20 cellular contexts compared by ENCODE assay signal in genomic region chr6:150078788-150079187, GRCh38. TPM values are rescaled to one million over a fixed set of nuclear protein-coding genes. Genes with fewer than 3 reads are reported as not detected.
DNase-seq lines count a peak whose midpoint lies in the region; ATAC-seq, FAIRE-seq and TF ChIP-seq lines count a peak whose summit lies in the region.
"Had no signal": no experiment of that assay in that cellular context is flagged by ENCODE, and none has a peak within 500 bp of the region (broad histone marks: within the 10 kb centered on the region; RNA-seq: fewer than 3 reads in every experiment).

No MANE protein-coding gene starts in this region.

- H3K9ac ChIP-seq in SK-N-SH = no peak overlapping the region

- H3K36me3 ChIP-seq in SK-N-SH (replicated peaks in 1 of 2; ENCODE audit: control insufficient read depth in 1 of 2, insufficient read depth in 2 of 2, low read length in 1 of 2) = no peaks in the 10 kb centered on the region
- H3K36me3 ChIP-seq in RWPE2 (ENCODE audit: low read depth) = no peaks in the 10 kb centered on the region
- no peaks in the 10 kb centered on the region for H3K36me3 ChIP-seq in small intestine (ENCODE audit: control insufficient read depth in 2 of 2, insufficient read depth in 2 of 2, low read length in 2 of 2)

- H3K4me2 ChIP-seq in SK-N-SH = no peak overlapping the region
- H3K4me2 ChIP-seq: A549 had no signal

- CTCF ChIA-PET in SK-N-SH (lab: Yijun Ruan, JAX) = interaction anchor here (0.7 to 3.2 kb wide), 5 partner anchors 9 to 1382 kb away, joined by 3 to 16 read pairs (median 4); no protein-coding TSS in a partner anchor

- 0% methylated on average over 2 of the region's 2 CpGs for whole genome bisulfite sequencing in SK-N-SH (ENCODE audit: low lambda C conversion rate)
- WGBS in small intestine, 3 donors = 31 to 59% (median 39%) methylated on average over 2 of the region's 2 CpGs

- H3K27me3 ChIP-seq in SK-N-SH (ENCODE audit: insufficient read depth) = peaks cover 19% of the 10 kb centered on the region; the same call in 1 of the 2 replicates
- H3K27me3 ChIP-seq in RWPE2 (ENCODE audit: insufficient read depth, poor library complexity, severe bottlenecking) = no peaks in the 10 kb centered on the region
- H3K27me3 ChIP-seq in small intestine (ENCODE audit: control insufficient read depth in 2 of 2, insufficient read depth in 2 of 2, low read length in 2 of 2) = no peaks in the 10 kb centered on the region

- H3K4me3 ChIP-seq in SK-N-SH (ENCODE audit: low read depth in 2 of 2, low read length in 1 of 2) (no peak overlapping the region), RWPE2 (ENCODE audit: severe bottlenecking) (no peak overlapping the region), epithelial cell of esophagus (ENCODE audit: low read length) (no peak overlapping the region), small intestine (ENCODE audit: low read depth in 1 of 2, low read length in 2 of 2) (no peak overlapping the region)
- H3K4me3 ChIP-seq: A549, psoas muscle had no signal

- H3K4me1 ChIP-seq in SK-N-SH (ENCODE audit: control insufficient read depth in 1 of 2, insufficient read depth in 2 of 2, low read depth in 1 of 2, low read length in 1 of 2) (no peaks in the 10 kb centered on the region), RWPE2 (ENCODE audit: insufficient read depth, poor library complexity, severe bottlenecking) (peaks cover 12% of the 10 kb centered on the region), small intestine (ENCODE audit: control insufficient read depth in 2 of 2, insufficient read depth in 1 of 2, low read depth in 1 of 2, low read length in 1 of 2) (no peaks in the 10 kb centered on the region)
- H3K4me1 ChIP-seq: psoas muscle had no signal

- no peaks in the 10 kb centered on the region for H3K79me2 ChIP-seq in SK-N-SH (ENCODE audit: insufficient read depth)

- H3F3A ChIP-seq in SK-N-SH (replicated peaks; ENCODE audit: insufficient read depth) = no peaks in the 10 kb centered on the region

- H3K9me3 ChIP-seq in SK-N-SH (no peaks in the 10 kb centered on the region), RWPE2 (ENCODE audit: severe bottlenecking) (no peaks in the 10 kb centered on the region), small intestine (ENCODE audit: control insufficient read depth, low read depth) (no peaks in the 10 kb centered on the region)
- H3K9me3 ChIP-seq: A549, psoas muscle had no signal

- no peak for TF ChIP-seq EP300 in SK-N-SH (IDR thresholded peaks at IDR 0.05; ENCODE audit: borderline replicate concordance in 1 of 2, low read depth in 1 of 2, low read length in 1 of 2)

- no peak for DNase-seq in SK-N-SH
- DNase-seq in RWPE2 (ENCODE audit: low spot score) = no peak
- DNase-seq in epithelial cell of esophagus (ENCODE audit: low read depth) = peak; percentile 83
- peak; percentile 33 for DNase-seq in small intestine
- DNase-seq in SHP77 (lab: John Stamatoyannopoulos, UW) = no peak
- DNase-seq in 8988T = no peak
- DNase-seq in activated T-cell treated with anti-CD3 and anti-CD28 coated beads, Interleukin-2, amount 50 U/mL, for 1 hour = no peak
- DNase-seq: activated CD4-positive, alpha-beta T cell treated with anti-CD3 and anti-CD28 coated beads, Interleukin-2, amount 50 U/mL, for 48 hours; activated naive CD4-positive, alpha-beta T cell treated with anti-CD3 and anti-CD28 coated beads, Interleukin-2, amount 50 U/mL, for 16 hours; DMS153; foreskin melanocyte; NCI-H2029 treated with DMSO at 0.1 percent for 48 hours; NCI-H510A treated with DMSO at 0.1 percent for 48 hours; psoas muscle; SHP77 treated with DMSO at 0.1 percent for 48 hours had no signal

- no peaks in the 10 kb centered on the region for H3K9me2 ChIP-seq in SK-N-SH

- POLR2A ChIA-PET in SK-N-SH (lab: Yijun Ruan, JAX) = no interaction called here

- H3K27ac ChIP-seq in SK-N-SH (ENCODE audit: low read depth in 2 of 2, low read length in 1 of 2) = no peak overlapping the region
- H3K27ac ChIP-seq in RWPE2 (ENCODE audit: poor library complexity, severe bottlenecking) = no peak overlapping the region
- no peak overlapping the region for H3K27ac ChIP-seq in small intestine (ENCODE audit: low read depth in 1 of 2, low read length in 1 of 2)
- H3K27ac ChIP-seq: A549, HL-60, psoas muscle had no signal

- FAIRE-seq in small intestine (lab: Jason Lieb, UNC) = peak; percentile 73
- FAIRE-seq: A549, urothelium cell line had no signal

- ATAC-seq in SK-N-SH treated with all-trans-retinoic acid at 6 μM for 48 hours (no peak), RWPE2 (ENCODE audit: low read depth) (peak; percentile 86)
- ATAC-seq: A549, psoas muscle had no signal

- H2AFZ ChIP-seq in SK-N-SH (ENCODE audit: low read depth) = no peak overlapping the region

- no peak for TF ChIP-seq CTCF in SK-N-SH (IDR thresholded peaks at IDR 0.05)
- no peak for TF ChIP-seq CTCF in RWPE2 (IDR thresholded peaks at IDR 0.05; ENCODE audit: poor library complexity, severe bottlenecking)
- TF ChIP-seq CTCF in epithelial cell of esophagus (IDR thresholded peaks at IDR 0.05; ENCODE audit: insufficient read depth, low read depth, low read length, missing control alignments) = no peak

- H4K20me1 ChIP-seq in SK-N-SH (ENCODE audit: insufficient read depth) = no peaks in the 10 kb centered on the region

- TF ChIP-seq RAD21 in SK-N-SH (IDR thresholded peaks at IDR 0.05; ENCODE audit: low read length) = no peak

TF ChIP-seq in SK-N-SH, 30 proteins besides CTCF, POLR2A, EP300 and RAD21:
- TF ChIP-seq TCF12 (IDR thresholded peaks at IDR 0.05) = 0 out of 2 replicates have a peak, but pooled peaks have one; percentile 8
- TF ChIP-seq IRF3 (IDR thresholded peaks at IDR 0.05; ENCODE audit: low read depth, low read length) = no peak
TF ChIP-seq in SK-N-SH: peak in this region for 1.

TF ChIP-seq in SK-N-SH treated with all-trans-retinoic acid at 6 μM for 48 hours, 23 proteins besides CTCF, POLR2A, EP300 and RAD21:
- no peak for TF ChIP-seq ZNF565 (CRISPR knock-in tag; conservative IDR thresholded peaks at IDR 0.05; ENCODE audit: low read depth)
- TF ChIP-seq ZNF8 (CRISPR knock-in tag; IDR thresholded peaks at IDR 0.05) = no peak
- no peak for TF ChIP-seq OSR1 (CRISPR knock-in tag; IDR thresholded peaks at IDR 0.05)
- TF ChIP-seq CSRNP3 (CRISPR knock-in tag; IDR thresholded peaks at IDR 0.05) = no peak
- TF ChIP-seq, protein P1, sequence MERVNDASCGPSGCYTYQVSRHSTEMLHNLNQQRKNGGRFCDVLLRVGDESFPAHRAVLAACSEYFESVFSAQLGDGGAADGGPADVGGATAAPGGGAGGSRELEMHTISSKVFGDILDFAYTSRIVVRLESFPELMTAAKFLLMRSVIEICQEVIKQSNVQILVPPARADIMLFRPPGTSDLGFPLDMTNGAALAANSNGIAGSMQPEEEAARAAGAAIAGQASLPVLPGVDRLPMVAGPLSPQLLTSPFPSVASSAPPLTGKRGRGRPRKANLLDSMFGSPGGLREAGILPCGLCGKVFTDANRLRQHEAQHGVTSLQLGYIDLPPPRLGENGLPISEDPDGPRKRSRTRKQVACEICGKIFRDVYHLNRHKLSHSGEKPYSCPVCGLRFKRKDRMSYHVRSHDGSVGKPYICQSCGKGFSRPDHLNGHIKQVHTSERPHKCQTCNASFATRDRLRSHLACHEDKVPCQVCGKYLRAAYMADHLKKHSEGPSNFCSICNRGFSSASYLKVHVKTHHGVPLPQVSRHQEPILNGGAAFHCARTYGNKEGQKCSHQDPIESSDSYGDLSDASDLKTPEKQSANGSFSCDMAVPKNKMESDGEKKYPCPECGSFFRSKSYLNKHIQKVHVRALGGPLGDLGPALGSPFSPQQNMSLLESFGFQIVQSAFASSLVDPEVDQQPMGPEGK (CRISPR knock-in tag; IDR thresholded peaks at IDR 0.05; ENCODE audit: borderline replicate concordance) = no peak
- TF ChIP-seq ZNF70 (CRISPR knock-in tag; IDR thresholded peaks at IDR 0.05) = no peak
- TF ChIP-seq, protein P2, sequence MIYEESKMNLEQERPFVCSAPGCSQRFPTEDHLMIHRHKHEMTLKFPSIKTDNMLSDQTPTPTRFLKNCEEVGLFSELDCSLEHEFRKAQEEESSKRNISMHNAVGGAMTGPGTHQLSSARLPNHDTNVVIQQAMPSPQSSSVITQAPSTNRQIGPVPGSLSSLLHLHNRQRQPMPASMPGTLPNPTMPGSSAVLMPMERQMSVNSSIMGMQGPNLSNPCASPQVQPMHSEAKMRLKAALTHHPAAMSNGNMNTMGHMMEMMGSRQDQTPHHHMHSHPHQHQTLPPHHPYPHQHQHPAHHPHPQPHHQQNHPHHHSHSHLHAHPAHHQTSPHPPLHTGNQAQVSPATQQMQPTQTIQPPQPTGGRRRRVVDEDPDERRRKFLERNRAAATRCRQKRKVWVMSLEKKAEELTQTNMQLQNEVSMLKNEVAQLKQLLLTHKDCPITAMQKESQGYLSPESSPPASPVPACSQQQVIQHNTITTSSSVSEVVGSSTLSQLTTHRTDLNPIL (CRISPR knock-in tag; IDR thresholded peaks at IDR 0.05; ENCODE audit: low read depth) = no peak
- TF ChIP-seq GLIS3 (CRISPR knock-in tag; IDR thresholded peaks at IDR 0.05) = no peak
- no peak for TF ChIP-seq ISL1 (CRISPR knock-in tag; IDR thresholded peaks at IDR 0.05)
- TF ChIP-seq ESRRG (CRISPR knock-in tag; IDR thresholded peaks at IDR 0.05) = no peak
- TF ChIP-seq ARNTL (CRISPR knock-in tag; IDR thresholded peaks at IDR 0.05; ENCODE audit: borderline replicate concordance, low read depth) = no peak
- no peak for TF ChIP-seq ZFP3 (CRISPR knock-in tag; IDR thresholded peaks at IDR 0.05)
- no peak for TF ChIP-seq PPARA (CRISPR knock-in tag; IDR thresholded peaks at IDR 0.05; ENCODE audit: borderline replicate concordance)
- no peak for TF ChIP-seq SNAI2 (CRISPR knock-in tag; IDR thresholded peaks at IDR 0.05)
- TF ChIP-seq RARB (CRISPR knock-in tag; IDR thresholded peaks at IDR 0.05) = no peak

RNA-seq across cellular contexts. Expression of gene ULBP3, which starts 9.9 kb away (rescaled TPM):
- polyA plus RNA-seq in SK-N-SH (2012; rRNA removed) (4.6 and 4.9 TPM in 2 replicates), small intestine (1 to 10 TPM in 1 of 3 donors, not detected in 2; 2.2 TPM)
- polyA plus RNA-seq in SK-N-SH (2012; cell fraction: cytosol; rRNA removed) = 3.8 TPM in 2 replicates
- 1.9 and 2.3 TPM in 2 replicates for polyA plus RNA-seq in SK-N-SH (2012; cell fraction: nucleus; rRNA removed)

RNA-seq across cellular contexts. Expression of gene RAET1L, which starts 53.5 kb away (rescaled TPM):
- polyA plus RNA-seq in SK-N-SH (2012; rRNA removed) = not detected in 2 replicates
- polyA plus RNA-seq in SK-N-SH (2012; cell fraction: cytosol; rRNA removed) = not detected in 2 replicates
- polyA plus RNA-seq in SK-N-SH (2012; cell fraction: nucleus; rRNA removed) = 0.05 TPM in 1 of 2 replicates, not detected in the other
- not detected for polyA plus RNA-seq in small intestine
- polyA plus RNA-seq: BJ had no signal

Comparison
In these comparisons a context has a peak if more than half of its experiments do, and no peak if none do; other contexts are left out.
1. DNase-seq: peak in epithelial cell of esophagus (single experiment) and small intestine (single experiment); none in SK-N-SH (single experiment), RWPE2 (single experiment), SHP77 (0 of 2), 8988T (single experiment) and activated T-cell treated with anti-CD3 and anti-CD28 coated beads, Interleukin-2, amount 50 U/mL, for 1 hour (single experiment).